20 cellular contexts compared by ENCODE assay signal in the genomic region with DNA sequence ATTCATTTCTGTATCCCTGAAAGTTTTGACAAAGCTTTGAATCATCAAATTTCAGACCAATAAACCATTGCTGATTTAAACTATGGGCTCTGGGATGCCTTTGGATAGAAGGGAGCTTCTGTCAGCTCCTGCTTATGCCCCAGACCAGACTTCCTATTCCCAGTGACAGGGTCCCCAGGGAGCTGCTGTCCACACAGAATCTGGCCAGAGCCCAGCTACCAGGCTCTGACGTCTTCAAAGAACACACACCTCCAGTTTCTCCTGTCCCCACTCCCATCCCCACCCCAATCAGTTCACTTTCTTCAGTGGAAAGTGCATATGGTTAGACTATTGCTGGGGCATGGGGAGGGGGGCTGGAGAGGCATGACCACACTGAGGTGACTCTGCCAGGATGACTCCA. TPM values are rescaled to one million over a fixed set of nuclear protein-coding genes. Genes with fewer than 3 reads are reported as not detected.
DNase-seq lines count a peak whose midpoint lies in the region; ATAC-seq, FAIRE-seq and TF ChIP-seq lines count a peak whose summit lies in the region.
"Had no signal": no experiment of that assay in that cellular context is flagged by ENCODE, and none has a peak within 500 bp of the region (broad histone marks: within the 10 kb centered on the region; RNA-seq: fewer than 3 reads in every experiment).

No MANE protein-coding gene starts in this region.

- TF ChIP-seq EP300 in upper lobe of left lung (IDR thresholded peaks at IDR 0.05), result no peak

- H3K4me1 ChIP-seq in right cardiac atrium (ENCODE audit: control insufficient read depth, insufficient read depth, low read length) (peaks cover 6% of the 10 kb centered on the region), upper lobe of left lung (peaks cover 0 to 17% (median 8%) of the 10 kb centered on the region in 4 donors)
- H3K4me1 ChIP-seq: HAP-1 had no signal

- H3K36me3 Mint-ChIP-seq in neural crest cell (ENCODE audit: low read depth), result peaks cover 6% of the 10 kb centered on the region

- H3K4me1 Mint-ChIP-seq in neural crest cell, result peaks cover 30% of the 10 kb centered on the region

- H3K27ac ChIP-seq in right cardiac atrium (ENCODE audit: low read length) (no peak overlapping the region), cingulate gyrus (ENCODE audit: low read depth, low read length) (peak overlapping the region; percentile 10), upper lobe of left lung (peak overlapping the region in 2 of 4 donors; percentile 7 to 11)
- H3K27ac ChIP-seq: BLaER1 treated with 17β-estradiol and CSF1 and Interleukin-3, amounts not matched to agents 10 nM and 100 nM; SJCRH30 had no signal

- no peak for FAIRE-seq in GM12892 (lab: Jason Lieb, UNC)
- FAIRE-seq: RCC 7860 had no signal

- no peak overlapping the region for H3K4me3 ChIP-seq in right cardiac atrium (ENCODE audit: low read length)
- H3K4me3 ChIP-seq in upper lobe of left lung, result no peak overlapping the region
- H3K4me3 ChIP-seq: BLaER1 treated with 17β-estradiol and CSF1 and Interleukin-3, amounts not matched to agents 10 nM and 100 nM; GM23338; HAP-1; SJCRH30 had no signal

- peaks cover 3 to 27% (median 18%) of the 10 kb centered on the region in 4 donors for H3K36me3 ChIP-seq in upper lobe of left lung
- H3K36me3 ChIP-seq: HAP-1, SJCRH30 had no signal

- no peak for TF ChIP-seq CTCF in neural crest cell (conservative IDR thresholded peaks at IDR 0.05)
- TF ChIP-seq CTCF in upper lobe of left lung (IDR thresholded peaks at IDR 0.05), result no peak

- peak in 2 of 3 donors; percentile 53 to 63 for DNase-seq in right cardiac atrium
- DNase-seq in Right ventricle myocardium superior, result no peak
- no peak for DNase-seq in neural crest cell (ENCODE audit: low read depth, low spot score)
- DNase-seq in NCI-H345 (lab: John Stamatoyannopoulos, UW), result no peak
- DNase-seq in GM12892 (ENCODE audit: insufficient read length), result no peak
- no peak for DNase-seq in upper lobe of left lung
- DNase-seq: CD4-positive, alpha-beta memory T cell; DMS53; KBM-7; NCI-H1048; NCI-H1694 treated with DMSO at 0.1 percent for 48 hours; NCI-H2081; NCI-H2227 treated with DMSO at 0.1 percent for 48 hours; NCI-H510A had no signal

- H3K4me3 Mint-ChIP-seq in neural crest cell, result no peak overlapping the region
- H3K4me3 Mint-ChIP-seq: CD4-positive, alpha-beta memory T cell; GM23338 had no signal

- H3K9me3 ChIP-seq in right cardiac atrium (ENCODE audit: control insufficient read depth, low read length), result no peaks in the 10 kb centered on the region
- no peaks in the 10 kb centered on the region for H3K9me3 ChIP-seq in upper lobe of left lung
- H3K9me3 ChIP-seq: BLaER1 treated with 17β-estradiol and CSF1 and Interleukin-3, amounts not matched to agents 10 nM and 100 nM; HAP-1; SJCRH30 had no signal

- 13% methylated on average over 1 of the region's 1 CpG for WGBS in right cardiac atrium
- 59 to 71% methylated on average over 1 of the region's 1 CpG for WGBS in upper lobe of left lung, 2 donors

- peak overlapping the region; percentile 43 for H3K27ac Mint-ChIP-seq in neural crest cell (ENCODE audit: unreplicated experiment)
- H3K27ac Mint-ChIP-seq: GM23338 had no signal

- H3K27me3 Mint-ChIP-seq in neural crest cell (ENCODE audit: low read depth), result no peaks in the 10 kb centered on the region
- H3K27me3 Mint-ChIP-seq: CD4-positive, alpha-beta memory T cell had no signal

- H3K9me3 Mint-ChIP-seq in neural crest cell, result no peaks in the 10 kb centered on the region
- H3K9me3 Mint-ChIP-seq: CD4-positive, alpha-beta memory T cell; GM23338 had no signal

- TF ChIP-seq POLR2A in GM12892 (IDR thresholded peaks at IDR 0.05; ENCODE audit: low read depth, low read length) (no peak), upper lobe of left lung (IDR thresholded peaks at IDR 0.05) (no peak)

- ATAC-seq in right cardiac atrium (peak in 1 of 2 donors; percentile 8), Right ventricle myocardium superior (ENCODE audit: poor library complexity) (no peak), upper lobe of left lung (ENCODE audit: low FRiP score in 2 of 2) (no peak)

- intact Hi-C loops in right cardiac atrium (cut with DNase I), result no loop called here
- intact Hi-C loops in Right ventricle myocardium superior (cut with DNase I), result no loop called here

- H3K27me3 ChIP-seq in right cardiac atrium (ENCODE audit: control insufficient read depth, insufficient read depth) (no peaks in the 10 kb centered on the region), upper lobe of left lung (no peaks in the 10 kb centered on the region)
- H3K27me3 ChIP-seq: BLaER1 treated with 17β-estradiol and CSF1 and Interleukin-3, amounts not matched to agents 10 nM and 100 nM; SJCRH30 had no signal

RNA-seq across cellular contexts. Expression of a gene that starts 51.6 kb away (rescaled TPM):
- 10 to 100 TPM; 28.7 to 41.6 (median 36.2) TPM for total RNA-seq in right cardiac atrium
- polyA plus RNA-seq in right cardiac atrium, result 45.7 TPM
- 14.7 TPM for total RNA-seq in Right ventricle myocardium superior
- 128 and 132 TPM in 2 replicates for total RNA-seq in neural crest cell
- 14.3 TPM for polyA plus RNA-seq in GM12892 (2012; ENCODE audit: missing spikeins)
- total RNA-seq in upper lobe of left lung, result 100 to 1,000 TPM in 3 of 6 donors, 10 to 100 TPM in 3; 64.2 to 579 (median 123) TPM

Comparison
In these comparisons a context has a peak if more than half of its experiments do, and no peak if none do; other contexts are left out.
1. DNase-seq: peak in right cardiac atrium (2 of 3); none in Right ventricle myocardium superior (single experiment), neural crest cell (single experiment), NCI-H345 (single experiment), GM12892 (single experiment) and upper lobe of left lung (0 of 2).